8 cellular contexts compared by ENCODE assay signal in genomic region chr20:25863536-25864325, GRCh38.
A peak's percentile ranks its signal among the peaks of the same experiment; 100 is the strongest.
DNase-seq lines count a peak whose midpoint lies in the region; TF ChIP-seq lines count a peak whose summit lies in the region.

No MANE protein-coding gene starts in this region.

- CTCF ChIA-PET in MCF 10A (lab: Yijun Ruan, JAX) = interaction anchor here (0.9 kb wide), 1 partner anchor 12 kb away, joined by 3 read pairs; no protein-coding TSS in a partner anchor

- intact Hi-C loops in MCF 10A (cut with micrococcal nuclease) = no loop called here

- peaks cover 66% of the 10 kb centered on the region for H3K4me1 Mint-ChIP-seq in HFFc6 (ENCODE audit: low read depth)
- H3K4me1 Mint-ChIP-seq in MCF 10A (ENCODE audit: insufficient read depth, unreplicated experiment) = peaks cover 27% of the 10 kb centered on the region

- TF ChIP-seq CTCF in AG10803 (conservative IDR thresholded peaks at IDR 0.05; ENCODE audit: low read length) (no peak), HFFc6 (IDR thresholded peaks at IDR 0.05) (no peak), MCF 10A (IDR thresholded peaks at IDR 0.05; ENCODE audit: unreplicated experiment) (no peak)

- H3K9me3 ChIP-seq in mucosa of rectum (ENCODE audit: control insufficient read depth in 2 of 2, low read length in 2 of 2) = no peaks in the 10 kb centered on the region

- H3K4me3 ChIP-seq in AG10803 (ENCODE audit: low read length) = peak overlapping the region; percentile 54
- H3K4me3 ChIP-seq in mucosa of rectum (ENCODE audit: low read length in 2 of 2) = peak overlapping the region; percentile 52 to 59

- peaks cover 15 to 18% of the 10 kb centered on the region in 2 donors for H3K4me1 ChIP-seq in mucosa of rectum (ENCODE audit: control insufficient read depth in 2 of 2, insufficient read depth in 2 of 2, low read length in 2 of 2)

- peaks cover 13% of the 10 kb centered on the region for H3K27me3 Mint-ChIP-seq in HFFc6 (ENCODE audit: insufficient read depth)
- H3K27me3 Mint-ChIP-seq in MCF 10A (ENCODE audit: insufficient read depth, unreplicated experiment) = peaks cover 21% of the 10 kb centered on the region

- H3K36me3 ChIP-seq in mucosa of rectum (ENCODE audit: control insufficient read depth in 2 of 2, insufficient read depth in 2 of 2, low read length in 2 of 2) = no peaks in the 10 kb centered on the region

- H3K27ac ChIP-seq in mucosa of rectum (ENCODE audit: low read depth in 2 of 2, low read length in 2 of 2) = no peak overlapping the region

- peaks cover 2% of the 10 kb centered on the region; the same call in 1 of the 2 replicates for H3K9me3 Mint-ChIP-seq in HFFc6
- H3K9me3 Mint-ChIP-seq in MCF 10A (ENCODE audit: unreplicated experiment) = peaks cover 8% of the 10 kb centered on the region

- peaks cover 22 to 45% of the 10 kb centered on the region in 2 donors for H3K27me3 ChIP-seq in mucosa of rectum (ENCODE audit: control insufficient read depth in 2 of 2, insufficient read depth in 2 of 2, low read length in 2 of 2)

- BruUV-seq in MCF 10A (replicated peaks; lab: Mats Ljungman, UMichigan) = no TSS peak

- H3K36me3 Mint-ChIP-seq in HFFc6 (ENCODE audit: low read depth) (peaks cover 11% of the 10 kb centered on the region; the same call in 1 of the 2 replicates), MCF 10A (ENCODE audit: insufficient read depth, unreplicated experiment) (peaks cover 5% of the 10 kb centered on the region)

- POLR2A ChIA-PET in MCF 10A (lab: Yijun Ruan, JAX) = interaction anchor here (0.6 to 0.7 kb wide), 2 partner anchors 283 to 476 kb away, joined by 3 to 4 read pairs; no protein-coding TSS in a partner anchor

- H3K9ac ChIP-seq in mucosa of rectum (ENCODE audit: low read depth in 1 of 2, low read length in 2 of 2) = no peak overlapping the region

- H3K27ac Mint-ChIP-seq in HFFc6 (peak overlapping the region; percentile 67), MCF 10A (ENCODE audit: low read depth, unreplicated experiment) (no peak overlapping the region)

- H3K4me3 Mint-ChIP-seq in HFFc6 (peak overlapping the region; percentile 85), MCF 10A (ENCODE audit: unreplicated experiment) (peak overlapping the region; percentile 74)

- DNase-seq in AG10803 (ENCODE audit: low read depth) = no peak
- no peak for DNase-seq in HFFc6
- no peak for DNase-seq in MCF 10A (ENCODE audit: unreplicated experiment)
- DNase-seq in HuH-7 (ENCODE audit: low spot score) = no peak
- DNase-seq in stimulated activated naive CD4-positive, alpha-beta T cell treated with Interleukin-2 at 50 U/mL for 16 hours (lab: John Stamatoyannopoulos, UW) = no peak
- DNase-seq in COR-L47 (lab: John Stamatoyannopoulos, UW) = no peak
- DNase-seq in 8988T = no peak
